ENCODE assay signal across 8 cellular contexts in genomic region chr17:45461524-45462327, GRCh38. TPM values are rescaled to one million over a fixed set of nuclear protein-coding genes. Genes with fewer than 3 reads are reported as not detected.
DNase-seq lines count a peak whose midpoint lies in the region; ATAC-seq and TF ChIP-seq lines count a peak whose summit lies in the region.
"Not testable (repeated sequence)": the region's sequence is repeated elsewhere in the genome, so short reads cannot be mapped to it uniquely, and the experiment has no call there.

No MANE protein-coding gene starts in this region.

- ATAC-seq in GM21825 (IDR thresholded peaks at IDR 0.05; ENCODE audit: unreplicated experiment) (peak; percentile 88), HG03439 (IDR thresholded peaks at IDR 0.05; ENCODE audit: unreplicated experiment) (peak; percentile 88)

- H3K27ac ChIP-seq in esophagus (ENCODE audit: low read depth in 2 of 2, low read length in 1 of 2): peak overlapping the region; percentile 59 to 76

- not testable (repeated sequence) for H3K4me1 ChIP-seq in esophagus (ENCODE audit: control insufficient read depth in 2 of 2, insufficient read depth in 2 of 2, low read length in 1 of 2)

- WGBS in esophagus, 2 donors: 55 to 69% methylated on average over 6 to 8 of the region's 8 CpGs

- not testable (repeated sequence) for H3K4me1 Mint-ChIP-seq in activated CD4-positive, alpha-beta T cell treated with anti-CD3 and anti-CD28 coated beads, Interleukin-2, amount 10 ng/mL, durations not matched to agents 24 days and 14 days

- H3K36me3 ChIP-seq in esophagus (ENCODE audit: control insufficient read depth in 2 of 2, insufficient read depth in 2 of 2, low read length in 1 of 2): not testable (repeated sequence)

- H3K36me3 Mint-ChIP-seq in activated CD4-positive, alpha-beta T cell treated with anti-CD3 and anti-CD28 coated beads, Interleukin-2, amount 10 ng/mL, durations not matched to agents 24 days and 14 days (ENCODE audit: low read depth): peaks cover 12% of the 10 kb centered on the region

- not testable (repeated sequence) for H3K9me3 ChIP-seq in esophagus (ENCODE audit: control insufficient read depth in 2 of 2, insufficient read depth in 1 of 2, low read depth in 1 of 2, low read length in 1 of 2)

- not testable (repeated sequence) for H3K4me3 ChIP-seq in GM12865 (ENCODE audit: low read depth, low read length); esophagus (ENCODE audit: low read depth in 1 of 2, low read length in 2 of 2)

- TF ChIP-seq CTCF in GM12865 (IDR thresholded peaks at IDR 0.05; ENCODE audit: insufficient read depth, low read depth, low read length, missing control alignments): not testable (repeated sequence)

- H3K4me3 Mint-ChIP-seq in activated CD4-positive, alpha-beta T cell treated with anti-CD3 and anti-CD28 coated beads, Interleukin-2, amount 10 ng/mL, durations not matched to agents 24 days and 14 days: not testable (repeated sequence)

- H3K9me3 Mint-ChIP-seq in activated CD4-positive, alpha-beta T cell treated with anti-CD3 and anti-CD28 coated beads, Interleukin-2, amount 10 ng/mL, durations not matched to agents 24 days and 14 days: not testable (repeated sequence)

- DNase-seq in GM12865 (ENCODE audit: low read depth): peak; percentile 62
- peak; percentile 72 for DNase-seq in NCI-H69 (lab: John Stamatoyannopoulos, UW)
- DNase-seq in activated CD4-positive, alpha-beta T cell treated with anti-CD3 and anti-CD28 coated beads, Interleukin-2, amount 10 ng/mL, durations not matched to agents 24 days and 14 days: peak; percentile 79
- DNase-seq in myocyte (ENCODE audit: low read depth): peak; percentile 82
- DNase-seq in ureter (ENCODE audit: low spot score): peak; percentile 65

- intact Hi-C loops in activated CD4-positive, alpha-beta T cell treated with anti-CD3 and anti-CD28 coated beads, Interleukin-2, amount 10 ng/mL, durations not matched to agents 24 days and 14 days (cut with micrococcal nuclease): not testable (repeated sequence)

- H3K27me3 ChIP-seq in esophagus (ENCODE audit: control insufficient read depth in 1 of 2, insufficient read depth in 2 of 2, low read length in 2 of 2): not testable (repeated sequence)

- not testable (repeated sequence) for H3K27me3 Mint-ChIP-seq in activated CD4-positive, alpha-beta T cell treated with anti-CD3 and anti-CD28 coated beads, Interleukin-2, amount 10 ng/mL, durations not matched to agents 24 days and 14 days

- peak overlapping the region; percentile 85 for H3K27ac Mint-ChIP-seq in activated CD4-positive, alpha-beta T cell treated with anti-CD3 and anti-CD28 coated beads, Interleukin-2, amount 10 ng/mL, durations not matched to agents 24 days and 14 days

RNA-seq across cellular contexts. Expression of gene PLEKHM1, which starts 28.8 kb away (rescaled TPM):
- 34.3 and 37.0 TPM in 2 replicates for total RNA-seq in activated CD4-positive, alpha-beta T cell treated with anti-CD3 and anti-CD28 coated beads, Interleukin-2, amount 10 ng/mL, durations not matched to agents 24 days and 14 days
- 10 to 100 TPM; 43.9 to 80.4 TPM for polyA plus RNA-seq in esophagus
- total RNA-seq in myocyte (16.9 and 30.5 TPM in 2 replicates), ureter (66.9 TPM)
- 24.9 TPM for polyA plus RNA-seq in myocyte (2012)

RNA-seq across cellular contexts. Expression of gene ARHGAP27, which starts 29.1 kb away (rescaled TPM):
- total RNA-seq in activated CD4-positive, alpha-beta T cell treated with anti-CD3 and anti-CD28 coated beads, Interleukin-2, amount 10 ng/mL, durations not matched to agents 24 days and 14 days: 47.9 and 48.3 TPM in 2 replicates
- 100 to 1,000 TPM in 1 of 2 donors, 10 to 100 TPM in 1; 100.0 to 211 TPM for polyA plus RNA-seq in esophagus
- total RNA-seq in myocyte (6.6 and 31.2 TPM in 2 replicates), ureter (100 TPM)
- 4.5 TPM for polyA plus RNA-seq in myocyte (2012)
